ENCODE assay signal across 22 cellular contexts in the genomic region with DNA sequence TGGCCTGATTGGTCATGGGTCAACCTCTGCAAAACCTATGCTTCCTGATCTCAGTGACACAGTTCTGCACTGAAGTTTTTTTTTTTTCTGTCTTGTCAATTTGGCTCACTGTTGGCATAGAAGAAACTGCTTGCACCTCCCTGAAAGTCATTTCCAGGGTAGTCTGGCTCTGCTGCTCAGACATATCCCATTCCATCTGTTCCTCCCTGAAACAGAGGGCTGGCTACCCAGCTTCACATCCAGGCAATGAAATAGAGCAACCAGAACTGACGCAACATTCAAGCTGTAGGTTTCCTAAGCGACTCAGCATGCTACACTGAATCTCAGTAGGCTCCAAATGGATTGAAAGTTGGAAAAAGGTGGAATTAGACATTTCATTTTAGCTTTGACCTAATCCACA.
"Had no signal": no experiment of that assay in that cellular context is flagged by ENCODE, and none has a peak within 500 bp of the region (broad histone marks: within the 10 kb centered on the region; RNA-seq: fewer than 3 reads in every experiment).

No MANE protein-coding gene starts in this region.

- H3K4me1 Mint-ChIP-seq: naive B cell had no signal

- DNase-seq: colonic mucosa; cortex of kidney; effector CD8-positive, alpha-beta T cell; effector memory CD8-positive, alpha-beta T cell; endodermal cell; erythroblast; esophagus squamous epithelium; foreskin fibroblast; foreskin melanocyte; gastrocnemius medialis; glutamatergic neuron; head of caudate nucleus; heart right ventricle; left cardiac atrium; left lung; left ventricle myocardium superior; lower lobe of right lung; mesenchymal stem cell; mucosa of descending colon; naive B cell had no signal

- H3K4me3 Mint-ChIP-seq: dendritic cell treated with granulocyte-macrophage colony-stimulating factor and Interleukin-4, amounts not matched to agents 40 ng/mL and 50 ng/mL, for 4 days; effector memory CD8-positive, alpha-beta T cell; endodermal cell; mesothelial cell of epicardium had no signal

- H3K36me3 Mint-ChIP-seq: mesothelial cell of epicardium, naive B cell had no signal

- H3K27ac Mint-ChIP-seq: dendritic cell treated with granulocyte-macrophage colony-stimulating factor and Interleukin-4, amounts not matched to agents 40 ng/mL and 50 ng/mL, for 4 days; effector memory CD8-positive, alpha-beta T cell; endodermal cell; mesothelial cell of epicardium; naive B cell had no signal

- H3K9me3 Mint-ChIP-seq: dendritic cell treated with granulocyte-macrophage colony-stimulating factor and Interleukin-4, amounts not matched to agents 40 ng/mL and 50 ng/mL, for 4 days; effector memory CD8-positive, alpha-beta T cell; endodermal cell had no signal
